ENCODE assay signal across 1 cellular context in the genomic region with DNA sequence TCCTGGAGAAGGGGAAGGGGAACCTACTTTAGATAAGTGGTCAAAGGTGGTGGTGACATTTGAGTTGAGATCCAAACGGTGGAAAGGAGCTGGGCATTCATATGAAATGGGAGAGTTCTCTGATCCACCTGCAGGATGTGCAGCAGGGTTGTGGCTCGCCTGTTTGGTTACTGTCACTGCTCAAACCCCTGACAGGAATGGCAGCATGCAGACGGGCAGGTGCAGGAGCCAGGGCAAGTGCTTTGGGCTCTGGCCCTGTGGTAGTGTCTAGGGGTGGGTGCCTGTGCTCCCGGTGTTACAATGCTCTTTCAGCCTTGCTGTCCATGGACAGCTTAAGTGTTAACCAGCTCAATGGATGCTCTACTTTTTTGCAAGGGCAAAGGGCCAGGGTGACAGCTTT.
TF ChIP-seq lines count a peak whose summit lies in the region.

No MANE protein-coding gene starts in this region.

TF ChIP-seq in HepG2, 621 proteins besides CTCF, POLR2A, EP300 and RAD21:
- TF ChIP-seq ZNF768 (CRISPR knock-in tag; IDR thresholded peaks at IDR 0.05): peak; percentile 71
- TF ChIP-seq ZNF17 (CRISPR knock-in tag; IDR thresholded peaks at IDR 0.05): no peak
- no peak for TF ChIP-seq ZNF7 (CRISPR knock-in tag; IDR thresholded peaks at IDR 0.05)
- TF ChIP-seq, protein P1, sequence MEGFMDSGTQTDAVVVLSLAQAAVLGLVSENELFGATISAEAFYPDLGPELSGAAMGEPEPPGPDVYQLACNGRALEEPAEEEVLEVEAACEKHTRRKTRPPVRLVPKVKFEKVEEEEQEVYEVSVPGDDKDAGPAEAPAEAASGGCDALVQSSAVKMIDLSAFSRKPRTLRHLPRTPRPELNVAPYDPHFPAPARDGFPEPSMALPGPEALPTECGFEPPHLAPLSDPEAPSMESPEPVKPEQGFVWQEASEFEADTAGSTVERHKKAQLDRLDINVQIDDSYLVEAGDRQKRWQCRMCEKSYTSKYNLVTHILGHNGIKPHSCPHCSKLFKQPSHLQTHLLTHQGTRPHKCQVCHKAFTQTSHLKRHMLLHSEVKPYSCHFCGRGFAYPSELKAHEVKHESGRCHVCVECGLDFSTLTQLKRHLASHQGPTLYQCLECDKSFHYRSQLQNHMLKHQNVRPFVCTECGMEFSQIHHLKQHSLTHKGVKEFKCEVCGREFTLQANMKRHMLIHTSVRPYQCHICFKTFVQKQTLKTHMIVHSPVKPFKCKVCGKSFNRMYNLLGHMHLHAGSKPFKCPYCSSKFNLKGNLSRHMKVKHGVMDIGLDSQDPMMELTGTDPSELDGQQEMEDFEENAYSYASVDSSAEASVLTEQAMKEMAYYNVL (CRISPR knock-in tag; IDR thresholded peaks at IDR 0.05; ENCODE audit: borderline replicate concordance): no peak
- 0 out of 2 replicates have a peak, but pooled peaks have one; percentile 22 for TF ChIP-seq ZNF350 (CRISPR knock-in tag; IDR thresholded peaks at IDR 0.05; ENCODE audit: borderline replicate concordance, low read depth)
- TF ChIP-seq PRMT3 (CRISPR knock-in tag; IDR thresholded peaks at IDR 0.05; ENCODE audit: borderline replicate concordance, low read depth): no peak
- TF ChIP-seq HOXA3 (CRISPR knock-in tag; IDR thresholded peaks at IDR 0.05): 0 out of 2 replicates have a peak, but pooled peaks have one; percentile 20
- TF ChIP-seq, protein P2, sequence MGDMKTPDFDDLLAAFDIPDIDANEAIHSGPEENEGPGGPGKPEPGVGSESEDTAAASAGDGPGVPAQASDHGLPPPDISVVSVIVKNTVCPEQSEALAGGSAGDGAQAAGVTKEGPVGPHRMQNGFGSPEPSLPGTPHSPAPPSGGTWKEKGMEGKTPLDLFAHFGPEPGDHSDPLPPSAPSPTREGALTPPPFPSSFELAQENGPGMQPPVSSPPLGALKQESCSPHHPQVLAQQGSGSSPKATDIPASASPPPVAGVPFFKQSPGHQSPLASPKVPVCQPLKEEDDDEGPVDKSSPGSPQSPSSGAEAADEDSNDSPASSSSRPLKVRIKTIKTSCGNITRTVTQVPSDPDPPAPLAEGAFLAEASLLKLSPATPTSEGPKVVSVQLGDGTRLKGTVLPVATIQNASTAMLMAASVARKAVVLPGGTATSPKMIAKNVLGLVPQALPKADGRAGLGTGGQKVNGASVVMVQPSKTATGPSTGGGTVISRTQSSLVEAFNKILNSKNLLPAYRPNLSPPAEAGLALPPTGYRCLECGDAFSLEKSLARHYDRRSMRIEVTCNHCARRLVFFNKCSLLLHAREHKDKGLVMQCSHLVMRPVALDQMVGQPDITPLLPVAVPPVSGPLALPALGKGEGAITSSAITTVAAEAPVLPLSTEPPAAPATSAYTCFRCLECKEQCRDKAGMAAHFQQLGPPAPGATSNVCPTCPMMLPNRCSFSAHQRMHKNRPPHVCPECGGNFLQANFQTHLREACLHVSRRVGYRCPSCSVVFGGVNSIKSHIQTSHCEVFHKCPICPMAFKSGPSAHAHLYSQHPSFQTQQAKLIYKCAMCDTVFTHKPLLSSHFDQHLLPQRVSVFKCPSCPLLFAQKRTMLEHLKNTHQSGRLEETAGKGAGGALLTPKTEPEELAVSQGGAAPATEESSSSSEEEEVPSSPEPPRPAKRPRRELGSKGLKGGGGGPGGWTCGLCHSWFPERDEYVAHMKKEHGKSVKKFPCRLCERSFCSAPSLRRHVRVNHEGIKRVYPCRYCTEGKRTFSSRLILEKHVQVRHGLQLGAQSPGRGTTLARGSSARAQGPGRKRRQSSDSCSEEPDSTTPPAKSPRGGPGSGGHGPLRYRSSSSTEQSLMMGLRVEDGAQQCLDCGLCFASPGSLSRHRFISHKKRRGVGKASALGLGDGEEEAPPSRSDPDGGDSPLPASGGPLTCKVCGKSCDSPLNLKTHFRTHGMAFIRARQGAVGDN (CRISPR knock-in tag; IDR thresholded peaks at IDR 0.05): peak; percentile 46
- TF ChIP-seq, protein P3, sequence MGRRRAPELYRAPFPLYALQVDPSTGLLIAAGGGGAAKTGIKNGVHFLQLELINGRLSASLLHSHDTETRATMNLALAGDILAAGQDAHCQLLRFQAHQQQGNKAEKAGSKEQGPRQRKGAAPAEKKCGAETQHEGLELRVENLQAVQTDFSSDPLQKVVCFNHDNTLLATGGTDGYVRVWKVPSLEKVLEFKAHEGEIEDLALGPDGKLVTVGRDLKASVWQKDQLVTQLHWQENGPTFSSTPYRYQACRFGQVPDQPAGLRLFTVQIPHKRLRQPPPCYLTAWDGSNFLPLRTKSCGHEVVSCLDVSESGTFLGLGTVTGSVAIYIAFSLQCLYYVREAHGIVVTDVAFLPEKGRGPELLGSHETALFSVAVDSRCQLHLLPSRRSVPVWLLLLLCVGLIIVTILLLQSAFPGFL (CRISPR knock-in tag; IDR thresholded peaks at IDR 0.05): no peak
- TF ChIP-seq, protein P4, sequence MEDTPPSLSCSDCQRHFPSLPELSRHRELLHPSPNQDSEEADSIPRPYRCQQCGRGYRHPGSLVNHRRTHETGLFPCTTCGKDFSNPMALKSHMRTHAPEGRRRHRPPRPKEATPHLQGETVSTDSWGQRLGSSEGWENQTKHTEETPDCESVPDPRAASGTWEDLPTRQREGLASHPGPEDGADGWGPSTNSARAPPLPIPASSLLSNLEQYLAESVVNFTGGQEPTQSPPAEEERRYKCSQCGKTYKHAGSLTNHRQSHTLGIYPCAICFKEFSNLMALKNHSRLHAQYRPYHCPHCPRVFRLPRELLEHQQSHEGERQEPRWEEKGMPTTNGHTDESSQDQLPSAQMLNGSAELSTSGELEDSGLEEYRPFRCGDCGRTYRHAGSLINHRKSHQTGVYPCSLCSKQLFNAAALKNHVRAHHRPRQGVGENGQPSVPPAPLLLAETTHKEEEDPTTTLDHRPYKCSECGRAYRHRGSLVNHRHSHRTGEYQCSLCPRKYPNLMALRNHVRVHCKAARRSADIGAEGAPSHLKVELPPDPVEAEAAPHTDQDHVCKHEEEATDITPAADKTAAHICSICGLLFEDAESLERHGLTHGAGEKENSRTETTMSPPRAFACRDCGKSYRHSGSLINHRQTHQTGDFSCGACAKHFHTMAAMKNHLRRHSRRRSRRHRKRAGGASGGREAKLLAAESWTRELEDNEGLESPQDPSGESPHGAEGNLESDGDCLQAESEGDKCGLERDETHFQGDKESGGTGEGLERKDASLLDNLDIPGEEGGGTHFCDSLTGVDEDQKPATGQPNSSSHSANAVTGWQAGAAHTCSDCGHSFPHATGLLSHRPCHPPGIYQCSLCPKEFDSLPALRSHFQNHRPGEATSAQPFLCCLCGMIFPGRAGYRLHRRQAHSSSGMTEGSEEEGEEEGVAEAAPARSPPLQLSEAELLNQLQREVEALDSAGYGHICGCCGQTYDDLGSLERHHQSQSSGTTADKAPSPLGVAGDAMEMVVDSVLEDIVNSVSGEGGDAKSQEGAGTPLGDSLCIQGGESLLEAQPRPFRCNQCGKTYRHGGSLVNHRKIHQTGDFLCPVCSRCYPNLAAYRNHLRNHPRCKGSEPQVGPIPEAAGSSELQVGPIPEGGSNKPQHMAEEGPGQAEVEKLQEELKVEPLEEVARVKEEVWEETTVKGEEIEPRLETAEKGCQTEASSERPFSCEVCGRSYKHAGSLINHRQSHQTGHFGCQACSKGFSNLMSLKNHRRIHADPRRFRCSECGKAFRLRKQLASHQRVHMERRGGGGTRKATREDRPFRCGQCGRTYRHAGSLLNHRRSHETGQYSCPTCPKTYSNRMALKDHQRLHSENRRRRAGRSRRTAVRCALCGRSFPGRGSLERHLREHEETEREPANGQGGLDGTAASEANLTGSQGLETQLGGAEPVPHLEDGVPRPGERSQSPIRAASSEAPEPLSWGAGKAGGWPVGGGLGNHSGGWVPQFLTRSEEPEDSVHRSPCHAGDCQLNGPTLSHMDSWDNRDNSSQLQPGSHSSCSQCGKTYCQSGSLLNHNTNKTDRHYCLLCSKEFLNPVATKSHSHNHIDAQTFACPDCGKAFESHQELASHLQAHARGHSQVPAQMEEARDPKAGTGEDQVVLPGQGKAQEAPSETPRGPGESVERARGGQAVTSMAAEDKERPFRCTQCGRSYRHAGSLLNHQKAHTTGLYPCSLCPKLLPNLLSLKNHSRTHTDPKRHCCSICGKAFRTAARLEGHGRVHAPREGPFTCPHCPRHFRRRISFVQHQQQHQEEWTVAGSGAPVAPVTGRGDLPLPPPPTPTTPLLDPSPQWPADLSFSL (CRISPR knock-in tag; IDR thresholded peaks at IDR 0.05): no peak
